Comparison of ENCODE assay signal across 17 cellular contexts in the genomic region with DNA sequence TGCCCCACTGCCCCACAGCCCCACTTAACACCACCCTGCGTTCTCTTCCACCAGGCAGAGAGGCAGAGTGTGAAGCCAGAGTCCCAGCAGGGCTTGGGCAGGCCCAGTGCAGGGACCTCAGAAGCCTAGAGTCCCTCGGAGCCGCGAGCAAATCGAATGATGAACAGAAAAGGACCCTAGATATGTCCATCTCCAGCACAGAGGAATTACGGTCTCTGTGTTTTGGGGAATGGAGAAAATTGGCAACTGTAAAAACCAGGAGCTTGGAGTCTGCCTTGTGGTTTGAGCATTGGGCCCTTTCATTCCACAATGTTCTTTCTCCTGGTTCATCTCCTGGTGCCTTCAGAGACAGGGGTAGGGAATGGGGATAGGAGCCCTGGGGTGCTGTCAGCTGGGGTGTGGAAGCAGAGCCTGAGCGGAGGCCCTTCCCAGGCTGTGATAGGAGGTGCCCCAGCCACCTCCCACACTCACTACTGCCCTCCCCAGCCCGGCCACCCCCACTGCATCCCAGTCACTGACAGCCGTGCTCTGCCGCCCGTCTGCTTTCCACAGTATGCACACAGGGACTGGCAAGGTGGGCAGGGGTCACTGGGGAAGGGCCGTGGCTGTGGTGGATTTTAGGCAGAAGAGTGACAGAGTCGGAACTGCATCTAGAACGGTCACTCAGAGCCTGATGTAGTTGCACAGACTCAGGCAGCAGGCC. TPM values are rescaled to one million over a fixed set of nuclear protein-coding genes. Genes with fewer than 3 reads are reported as not detected.
"Had no signal": no experiment of that assay in that cellular context is flagged by ENCODE, and none has a peak within 500 bp of the region (broad histone marks: within the 10 kb centered on the region; RNA-seq: fewer than 3 reads in every experiment).

No MANE protein-coding gene starts in this region.

- H3K36me3 Mint-ChIP-seq: naive B cell had no signal

- H3K27me3 ChIP-seq: colonic mucosa had no signal

- ATAC-seq: activated T-helper 17 cell treated with anti-CD3 and anti-CD28 coated beads, Interleukin-2, amount 50 U/mL, for 72 hours; heart left ventricle had no signal

- H3K27ac Mint-ChIP-seq: activated T-helper 17 cell treated with anti-CD3 and anti-CD28 coated beads, Interleukin-2, amount 50 U/mL, for 72 hours; naive B cell had no signal

- H3K4me1 ChIP-seq: adrenal gland, colonic mucosa, tibial artery had no signal

- H3K27ac ChIP-seq: adrenal gland, colonic mucosa, heart left ventricle, neutrophil, skin epidermis, tibial artery had no signal

- H3K9me3 ChIP-seq: adrenal gland, colonic mucosa, heart left ventricle, neutrophil, tibial artery had no signal

- DNase-seq: activated CD4-positive, alpha-beta T cell treated with anti-CD3 and anti-CD28 coated beads for 48 hours; activated naive CD4-positive, alpha-beta T cell treated with anti-CD3 and anti-CD28 coated beads, Interleukin-2, amount 50 U/mL, for 16 hours; activated T-cell treated with anti-CD3 and anti-CD28 coated beads for 4 hours; adrenal gland; caudate nucleus; colonic mucosa; naive B cell; T1000 had no signal

- H3K36me3 ChIP-seq: adrenal gland, colonic mucosa, heart left ventricle, neutrophil, tibial artery had no signal

- FAIRE-seq: frontal cortex, islet of Langerhans had no signal

- H3K4me1 Mint-ChIP-seq: activated T-helper 17 cell treated with anti-CD3 and anti-CD28 coated beads, Interleukin-2, amount 50 U/mL, for 72 hours; naive B cell had no signal

- H3K4me3 Mint-ChIP-seq: activated T-helper 17 cell treated with anti-CD3 and anti-CD28 coated beads, Interleukin-2, amount 50 U/mL, for 72 hours; naive B cell had no signal

- H3K4me3 ChIP-seq: adrenal gland, colonic mucosa, heart left ventricle, skin epidermis, tibial artery had no signal

- H3K9me3 Mint-ChIP-seq: activated T-helper 17 cell treated with anti-CD3 and anti-CD28 coated beads, Interleukin-2, amount 50 U/mL, for 72 hours; naive B cell had no signal

RNA-seq across cellular contexts. Expression of gene TBX4, which starts 26.7 kb away (rescaled TPM):
- total RNA-seq: activated CD8-positive, alpha-beta memory T cell treated with anti-CD3 and anti-CD28 coated beads for 36 hours; activated T-helper 17 cell treated with anti-CD3 and anti-CD28 coated beads, Interleukin-2, amount 50 U/mL, for 72 hours; colonic mucosa; frontal cortex; liver had no signal
- polyA plus RNA-seq: liver had no signal
